5 cellular contexts compared by ENCODE assay signal in genomic region chr3:52143616-52144015, GRCh38.
"Had no signal": no experiment of that assay in that cellular context is flagged by ENCODE, and none has a peak within 500 bp of the region (broad histone marks: within the 10 kb centered on the region; RNA-seq: fewer than 3 reads in every experiment).

No MANE protein-coding gene starts in this region.

- H3K27ac ChIP-seq: esophagus squamous epithelium, psoas muscle, right lobe of liver had no signal

- H3K9me3 ChIP-seq: esophagus squamous epithelium, psoas muscle, right lobe of liver had no signal

- H3K4me3 Mint-ChIP-seq: activated naive CD4-positive, alpha-beta T cell treated with anti-CD3 and anti-CD28 coated beads, Interleukin-2, amount 10 ng/mL, durations not matched to agents 7 days and 5 days had no signal

- H3K27ac Mint-ChIP-seq: activated naive CD4-positive, alpha-beta T cell treated with anti-CD3 and anti-CD28 coated beads, Interleukin-2, amount 10 ng/mL, durations not matched to agents 7 days and 5 days; activated T-helper 2 cell treated with anti-CD3 and anti-CD28 coated beads, Interferon-gamma antibody, Interleukin-2, Interleukin-4, amounts not matched to agents 10 μg/mL and 5 μg/mL and 100 μg/mL, durations not matched to agents 14 hours and 24 hours and 36 hours had no signal

- H3K27me3 ChIP-seq: esophagus squamous epithelium, right lobe of liver had no signal

- H3K9me3 Mint-ChIP-seq: activated naive CD4-positive, alpha-beta T cell treated with anti-CD3 and anti-CD28 coated beads, Interleukin-2, amount 10 ng/mL, durations not matched to agents 7 days and 5 days; activated T-helper 2 cell treated with anti-CD3 and anti-CD28 coated beads, Interferon-gamma antibody, Interleukin-2, Interleukin-4, amounts not matched to agents 10 μg/mL and 5 μg/mL and 100 μg/mL, durations not matched to agents 14 hours and 24 hours and 36 hours had no signal

- H3K4me3 ChIP-seq: esophagus squamous epithelium, psoas muscle, right lobe of liver had no signal

- H3K27me3 Mint-ChIP-seq: activated naive CD4-positive, alpha-beta T cell treated with anti-CD3 and anti-CD28 coated beads, Interleukin-2, amount 10 ng/mL, durations not matched to agents 7 days and 5 days had no signal
